In the genomic region with DNA sequence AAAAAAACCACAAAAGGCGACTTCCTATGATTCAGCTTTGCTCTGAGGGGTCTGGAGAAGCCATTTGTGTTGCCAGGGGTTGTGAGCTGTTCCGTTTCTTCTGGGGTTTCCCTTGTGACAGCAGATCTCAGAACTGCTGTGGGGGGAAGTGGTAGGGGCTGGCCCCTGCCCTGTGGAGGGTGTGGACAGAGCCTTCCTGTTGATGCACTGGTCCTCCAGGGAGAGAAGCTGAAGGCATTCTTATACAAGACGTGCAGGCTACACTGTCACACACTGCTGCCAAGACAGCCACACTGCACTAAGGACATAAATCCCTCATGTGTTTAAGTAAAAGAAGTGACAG, we compare ENCODE assay signal across 8 cellular contexts. TPM values are rescaled to one million over a fixed set of nuclear protein-coding genes. Genes with fewer than 3 reads are reported as not detected.
DNase-seq lines count a peak whose midpoint lies in the region; ATAC-seq lines count a peak whose summit lies in the region.

No MANE protein-coding gene starts in this region.

- DNase-seq in GDM1 (lab: John Stamatoyannopoulos, UW) (peak; percentile 93), HT1080 (ENCODE audit: low read depth) (peak; percentile 58), sciatic nerve (ENCODE audit: low spot score) (no peak), NCI-H1417 treated with DMSO at 0.1 percent for 48 hours (lab: John Stamatoyannopoulos, UW) (no peak), SK-N-DZ (ENCODE audit: low spot score) (no peak), NCI-H1694 (lab: John Stamatoyannopoulos, UW) (no peak)
- peak; percentile 86 to 89 for DNase-seq in activated T-cell treated with anti-CD3 and anti-CD28 coated beads, Interleukin-2, amount 50 U/mL, for 72 hours

- H3K36me3 Mint-ChIP-seq in activated T-cell treated with anti-CD3 and anti-CD28 coated beads, Interleukin-2, amount 50 U/mL, for 72 hours (ENCODE audit: insufficient read depth in 2 of 2) = no peaks in the 10 kb centered on the region

- ATAC-seq in GM21423 (IDR thresholded peaks at IDR 0.05; ENCODE audit: unreplicated experiment) = peak; percentile 91
- ATAC-seq in activated T-cell treated with anti-CD3 and anti-CD28 coated beads, Interleukin-2, amount 50 U/mL, for 72 hours (replicated peaks in 1 of 2) = peak; percentile 98 to 99
- ATAC-seq in sciatic nerve = peak; percentile 48

- H3K4me3 Mint-ChIP-seq in activated T-cell treated with anti-CD3 and anti-CD28 coated beads, Interleukin-2, amount 50 U/mL, for 72 hours = peak overlapping the region; percentile 74 to 77

- peak overlapping the region; percentile 80 for H3K27ac Mint-ChIP-seq in activated T-cell treated with anti-CD3 and anti-CD28 coated beads, Interleukin-2, amount 50 U/mL, for 72 hours

- intact Hi-C loops in sciatic nerve (cut with DNase I) = no loop called here

- peaks cover 29% of the 10 kb centered on the region for H3K4me1 Mint-ChIP-seq in activated T-cell treated with anti-CD3 and anti-CD28 coated beads, Interleukin-2, amount 50 U/mL, for 72 hours (ENCODE audit: low read depth)

- H3K27me3 Mint-ChIP-seq in activated T-cell treated with anti-CD3 and anti-CD28 coated beads, Interleukin-2, amount 50 U/mL, for 72 hours (ENCODE audit: low read depth) = no peaks in the 10 kb centered on the region

- H3K9me3 Mint-ChIP-seq in activated T-cell treated with anti-CD3 and anti-CD28 coated beads, Interleukin-2, amount 50 U/mL, for 72 hours = no peaks in the 10 kb centered on the region

RNA-seq across cellular contexts. Expression of a gene that starts 17.3 kb away (rescaled TPM):
- total RNA-seq in HT1080 (2014; rRNA removed; shearing (Covaris generic)) = 2.0 and 3.0 TPM in 2 replicates
- polyA plus RNA-seq in HT1080 (2015; cell fraction: cytosol; rRNA removed) = 6.1 and 7.1 TPM in 2 replicates
- 9.7 and 10.5 TPM in 2 replicates for polyA plus RNA-seq in HT1080 (2015; cell fraction: nucleus; rRNA removed)
- total RNA-seq in activated T-cell treated with anti-CD3 and anti-CD28 coated beads, Interleukin-2, amount 50 U/mL, for 72 hours = 10 to 100 TPM; 51.3 to 55.2 TPM
- total RNA-seq in sciatic nerve = 31.5 TPM
- 4.1 and 5.3 TPM in 2 replicates for polyA plus RNA-seq in SK-N-DZ (2014; cell fraction: cytosol; rRNA removed)
- 8.5 and 20.6 TPM in 2 replicates for polyA plus RNA-seq in SK-N-DZ (2014; cell fraction: nucleus; rRNA removed)

RNA-seq across cellular contexts. Expression of a gene that starts 44.0 kb away (rescaled TPM):
- 0.03 and 0.06 TPM in 2 replicates for total RNA-seq in HT1080 (2014; rRNA removed; shearing (Covaris generic))
- polyA plus RNA-seq in HT1080 (2015; cell fraction: cytosol; rRNA removed) = 0.02 and 0.10 TPM in 2 replicates
- polyA plus RNA-seq in HT1080 (2015; cell fraction: nucleus; rRNA removed) = 0.05 TPM in 1 of 2 replicates, not detected in the other
- total RNA-seq in activated T-cell treated with anti-CD3 and anti-CD28 coated beads, Interleukin-2, amount 50 U/mL, for 72 hours = under 1 TPM; 0.29 to 0.67 TPM
- total RNA-seq in sciatic nerve = 0.80 TPM
- 11.9 and 13.3 TPM in 2 replicates for polyA plus RNA-seq in SK-N-DZ (2014; cell fraction: cytosol; rRNA removed)
- 21.6 and 29.1 TPM in 2 replicates for polyA plus RNA-seq in SK-N-DZ (2014; cell fraction: nucleus; rRNA removed)

Comparison
In these comparisons a context has a peak if more than half of its experiments do, and no peak if none do; other contexts are left out.
1. DNase-seq: peak in GDM1 (single experiment), HT1080 (single experiment) and activated T-cell treated with anti-CD3 and anti-CD28 coated beads, Interleukin-2, amount 50 U/mL, for 72 hours (2 of 2); none in sciatic nerve (single experiment), NCI-H1417 treated with DMSO at 0.1 percent for 48 hours (single experiment), SK-N-DZ (single experiment) and NCI-H1694 (single experiment).
2. ATAC-seq: peak in every context shown above with its lines; median percentile 98 in activated T-cell treated with anti-CD3 and anti-CD28 coated beads, Interleukin-2, amount 50 U/mL, for 72 hours; 91 in GM21423; 48 in sciatic nerve.